Comparison of ENCODE assay signal across 24 cellular contexts in genomic region chr2:122705751-122706150, GRCh38.
"Had no signal": no experiment of that assay in that cellular context is flagged by ENCODE, and none has a peak within 500 bp of the region (broad histone marks: within the 10 kb centered on the region; RNA-seq: fewer than 3 reads in every experiment).

No MANE protein-coding gene starts in this region.

- H3K4me3 Mint-ChIP-seq: naive thymus-derived CD4-positive, alpha-beta T cell; natural killer cell treated with Interleukin-12 subunit alpha and Interleukin-12 subunit beta and Interleukin-15 and Interleukin-18, amount 100 ng/mL, for 72 hours; stimulated activated memory B cell treated with anti-CD40 and anti-IgM and Interleukin-4, amounts not matched to agents 10 μg/mL and 1 μg/mL and 100 μg/mL, for 72 hours; stimulated activated naive CD8-positive, alpha-beta T cell treated with anti-CD3 and anti-CD28 coated beads, Interleukin-15, amount 100 ng/mL, for 72 hours had no signal

- H3K27me3 Mint-ChIP-seq: naive thymus-derived CD4-positive, alpha-beta T cell; natural killer cell treated with Interleukin-12 subunit alpha and Interleukin-12 subunit beta and Interleukin-15 and Interleukin-18, amount 100 ng/mL, for 72 hours; progenitor cell of endocrine pancreas; stimulated activated memory B cell treated with anti-CD40 and anti-IgM and Interleukin-4, amounts not matched to agents 10 μg/mL and 1 μg/mL and 100 μg/mL, for 72 hours; stimulated activated naive CD8-positive, alpha-beta T cell treated with anti-CD3 and anti-CD28 coated beads, Interleukin-15, amount 100 ng/mL, for 72 hours had no signal

- H3K4me3 ChIP-seq: hepatocyte, lower lobe of right lung, ovary, smooth muscle cell, tibial nerve, upper lobe of left lung, vagina had no signal

- H3K27ac ChIP-seq: hepatocyte, lower lobe of right lung, ovary, tibial nerve, upper lobe of left lung, vagina had no signal

- H3K27me3 ChIP-seq: hepatocyte, ovary, tibial nerve, upper lobe of left lung, vagina had no signal

- DNase-seq: islet precursor cell; left cardiac atrium; lower lobe of right lung; mammary epithelial cell; mesenchymal stem cell; naive thymus-derived CD4-positive, alpha-beta T cell; ovary; retina; right cardiac atrium; stimulated activated CD4-positive, alpha-beta T cell treated with anti-CD3 and anti-CD28 coated beads, Interleukin-1b, Interleukin-23, amount 100 ng/mL, for 48 hours; stimulated activated CD4-positive, alpha-beta T cell treated with anti-CD3 and anti-CD28 coated beads, Interleukin-2, amount 100 ng/mL, for 48 hours; stimulated activated CD4-positive, alpha-beta T cell treated with anti-CD3 and anti-CD28 coated beads, Interleukin-4, amount 100 ng/mL, for 4 hours; stimulated activated CD8-positive, alpha-beta memory T cell treated with anti-CD3 and anti-CD28 coated beads, Interleukin-4, amount 100 ng/mL, for 48 hours; stimulated activated naive CD4-positive, alpha-beta T cell treated with Interleukin-2 at 50 U/mL for 16 hours; stimulated activated naive CD8-positive, alpha-beta T cell treated with anti-CD3 and anti-CD28 coated beads, Interleukin-15, amount 100 ng/mL, for 72 hours; substantia nigra; upper lobe of left lung had no signal

- H3K36me3 Mint-ChIP-seq: naive thymus-derived CD4-positive, alpha-beta T cell; natural killer cell treated with Interleukin-12 subunit alpha and Interleukin-12 subunit beta and Interleukin-15 and Interleukin-18, amount 100 ng/mL, for 72 hours; stimulated activated memory B cell treated with anti-CD40 and anti-IgM and Interleukin-4, amounts not matched to agents 10 μg/mL and 1 μg/mL and 100 μg/mL, for 72 hours had no signal

- ATAC-seq: left cardiac atrium; lower lobe of right lung; naive thymus-derived CD4-positive, alpha-beta T cell; natural killer cell treated with Interleukin-12 subunit alpha and Interleukin-12 subunit beta and Interleukin-15 and Interleukin-18, amount 100 ng/mL, for 72 hours; right cardiac atrium; stimulated activated memory B cell treated with anti-CD40 and anti-IgM and Interleukin-4, amounts not matched to agents 10 μg/mL and 1 μg/mL and 100 μg/mL, for 72 hours; stimulated activated naive CD8-positive, alpha-beta T cell treated with anti-CD3 and anti-CD28 coated beads, Interleukin-15, amount 100 ng/mL, for 72 hours had no signal

- H3K27ac Mint-ChIP-seq: naive thymus-derived CD4-positive, alpha-beta T cell; natural killer cell treated with Interleukin-12 subunit alpha and Interleukin-12 subunit beta and Interleukin-15 and Interleukin-18, amount 100 ng/mL, for 72 hours; progenitor cell of endocrine pancreas; stimulated activated memory B cell treated with anti-CD40 and anti-IgM and Interleukin-4, amounts not matched to agents 10 μg/mL and 1 μg/mL and 100 μg/mL, for 72 hours; stimulated activated naive CD8-positive, alpha-beta T cell treated with anti-CD3 and anti-CD28 coated beads, Interleukin-15, amount 100 ng/mL, for 72 hours had no signal

- H3K4me1 Mint-ChIP-seq: naive thymus-derived CD4-positive, alpha-beta T cell; stimulated activated memory B cell treated with anti-CD40 and anti-IgM and Interleukin-4, amounts not matched to agents 10 μg/mL and 1 μg/mL and 100 μg/mL, for 72 hours; stimulated activated naive CD8-positive, alpha-beta T cell treated with anti-CD3 and anti-CD28 coated beads, Interleukin-15, amount 100 ng/mL, for 72 hours had no signal
